ENCODE assay signal across 1 cellular context in genomic region chr14:30874120-30874998, GRCh38.
TF ChIP-seq lines count a peak whose summit lies in the region.

COCH (plus strand) TSS chr14:30874559; CDS start chr14:30874939, 380 bp downstream.

TF ChIP-seq in K562, 482 proteins besides CTCF, POLR2A, EP300 and RAD21 (continued from another document and continues in another):
- TF ChIP-seq ZNF609 (CRISPR knock-in tag; IDR thresholded peaks at IDR 0.05; ENCODE audit: borderline replicate concordance) = no peak
- TF ChIP-seq NFRKB (IDR thresholded peaks at IDR 0.05; ENCODE audit: low read depth) = no peak
- no peak for TF ChIP-seq ARHGAP35 (IDR thresholded peaks at IDR 0.05; ENCODE audit: partially characterized antibody)
- no peak for TF ChIP-seq PTTG1 (tag; IDR thresholded peaks at IDR 0.05; ENCODE audit: low read depth)
- peak; percentile 86 for TF ChIP-seq ZSCAN29 (IDR thresholded peaks at IDR 0.05)
- TF ChIP-seq ZNF518B (CRISPR knock-in tag; IDR thresholded peaks at IDR 0.05) = no peak
- TF ChIP-seq NKRF (IDR thresholded peaks at IDR 0.05; ENCODE audit: borderline replicate concordance) = no peak
- peak; percentile 36 for TF ChIP-seq U2AF1 (optimal IDR thresholded peaks at IDR 0.05; ENCODE audit: low read depth, low read length)
- no peak for TF ChIP-seq SMC3 (conservative IDR thresholded peaks at IDR 0.05; ENCODE audit: insufficient read depth, low read depth, low read length)
- no peak for TF ChIP-seq ETV5 (CRISPR knock-in tag; IDR thresholded peaks at IDR 0.05; ENCODE audit: low read depth)
- TF ChIP-seq RBM25 (IDR thresholded peaks at IDR 0.05; ENCODE audit: low read depth, low read length, severe bottlenecking) = peak; percentile 22
- no peak for TF ChIP-seq NFIX (CRISPR knock-in tag; IDR thresholded peaks at IDR 0.05; ENCODE audit: low read depth)
- no peak for TF ChIP-seq NFE2 (IDR thresholded peaks at IDR 0.05; ENCODE audit: low read depth)
- TF ChIP-seq SMARCB1 (IDR thresholded peaks at IDR 0.05; ENCODE audit: insufficient read length, low read depth) = no peak
- TF ChIP-seq ATF6 (CRISPR knock-in tag; IDR thresholded peaks at IDR 0.05) = 0 out of 2 replicates have a peak, but pooled peaks have one; percentile 30
- TF ChIP-seq HMGXB4 (CRISPR knock-in tag; IDR thresholded peaks at IDR 0.05) = no peak
- TF ChIP-seq FOXP4 (CRISPR knock-in tag; IDR thresholded peaks at IDR 0.05; ENCODE audit: borderline replicate concordance) = no peak
- TF ChIP-seq SMAD4 (CRISPR knock-in tag; conservative IDR thresholded peaks at IDR 0.05) = peak; percentile 80
- TF ChIP-seq NCOR1 (IDR thresholded peaks at IDR 0.05) = no peak
- TF ChIP-seq RB1 (IDR thresholded peaks at IDR 0.05; ENCODE audit: low read depth) = peak; percentile 81
- TF ChIP-seq SNRNP70 (optimal IDR thresholded peaks at IDR 0.05; ENCODE audit: low read depth, low read length) = no peak
- TF ChIP-seq RBM14 (IDR thresholded peaks at IDR 0.05; ENCODE audit: borderline replicate concordance, insufficient read depth, low read depth, low read length) = no peak
- no peak for TF ChIP-seq NR2C2 (CRISPR knock-in tag; IDR thresholded peaks at IDR 0.05)
- TF ChIP-seq NR2C2 (tag; IDR thresholded peaks at IDR 0.05) = no peak
- TF ChIP-seq RNF219 (CRISPR knock-in tag; IDR thresholded peaks at IDR 0.05) = no peak
- TF ChIP-seq CBX5 (IDR thresholded peaks at IDR 0.05; ENCODE audit: borderline replicate concordance, low read depth) = no peak
- no peak for TF ChIP-seq MCM7 (IDR thresholded peaks at IDR 0.05)
- no peak for TF ChIP-seq SMARCC2 (IDR thresholded peaks at IDR 0.05; ENCODE audit: low read depth)
- no peak for TF ChIP-seq STAT5A (IDR thresholded peaks at IDR 0.05; ENCODE audit: borderline replicate concordance, low read length)
- TF ChIP-seq ZNF444 (CRISPR knock-in tag; IDR thresholded peaks at IDR 0.05) = no peak
- no peak for TF ChIP-seq BRCA1 (IDR thresholded peaks at IDR 0.05)
- no peak for TF ChIP-seq BRCA1 (CRISPR knock-in tag; IDR thresholded peaks at IDR 0.05)
- peak in 1 of 2 experiments; percentile 63; a peak in 2 of 4 replicates for TF ChIP-seq MNT (conservative IDR thresholded peaks at IDR 0.05)
- no peak for TF ChIP-seq SIRT6 (IDR thresholded peaks at IDR 0.05; ENCODE audit: low read depth, low read length)
- peak; percentile 63 for TF ChIP-seq PCBP1 (IDR thresholded peaks at IDR 0.05; ENCODE audit: low read depth, low read length, poor library complexity, severe bottlenecking)
- no peak; a peak in 1 of 4 replicates for TF ChIP-seq CSDE1 (IDR thresholded peaks at IDR 0.05)
- peak; percentile 49; the same call in 1 of the 2 replicates for TF ChIP-seq ZNF395 (CRISPR knock-in tag; IDR thresholded peaks at IDR 0.05)
